ENCODE assay signal across 8 cellular contexts in genomic region chr2:96895709-96896651, GRCh38. TPM values are rescaled to one million over a fixed set of nuclear protein-coding genes. Genes with fewer than 3 reads are reported as not detected.
DNase-seq lines count a peak whose midpoint lies in the region; ATAC-seq and TF ChIP-seq lines count a peak whose summit lies in the region.

No MANE protein-coding gene starts in this region.

- no peak for TF ChIP-seq CTCF in 22Rv1 (IDR thresholded peaks at IDR 0.05)

- no peak for TF ChIP-seq RAD21 in Ishikawa (IDR thresholded peaks at IDR 0.05; ENCODE audit: low read depth)

- TF ChIP-seq EP300 in Ishikawa (IDR thresholded peaks at IDR 0.05; ENCODE audit: borderline replicate concordance), result no peak

- H3K4me1 Mint-ChIP-seq in T-helper 17 cell, result peaks cover 43% of the 10 kb centered on the region

- no peaks in the 10 kb centered on the region for H3K27me3 Mint-ChIP-seq in T-helper 17 cell

- no peaks in the 10 kb centered on the region for H3K36me3 Mint-ChIP-seq in T-helper 17 cell (ENCODE audit: low read depth)

- no peaks in the 10 kb centered on the region for H3K9me3 ChIP-seq in T-helper 17 cell (ENCODE audit: control insufficient read depth, low read length, poor library complexity, severe bottlenecking)

- 0 out of 2 replicates have a peak overlapping the region, but pooled peaks have one; percentile 27 for H3K27ac ChIP-seq in 22Rv1

- no peak overlapping the region for H3K4me3 Mint-ChIP-seq in T-helper 17 cell

- DNase-seq in T-helper 17 cell (no peak), left kidney (ENCODE audit: low read depth, low spot score) (peak; percentile 43), amniotic stem cell (lab: John Stamatoyannopoulos, UW) (no peak), left cardiac atrium (no peak)

- ATAC-seq in T-helper 17 cell, result peak; percentile 63
- ATAC-seq in GM21526 (IDR thresholded peaks at IDR 0.05; ENCODE audit: low FRiP score, unreplicated experiment), result no peak
- ATAC-seq in HG03342 (IDR thresholded peaks at IDR 0.05; ENCODE audit: unreplicated experiment), result no peak
- ATAC-seq in left cardiac atrium, result no peak

- peak overlapping the region; percentile 32 for H3K27ac Mint-ChIP-seq in T-helper 17 cell

- intact Hi-C loops in left cardiac atrium (cut with DNase I), result no loop called here

TF ChIP-seq in Ishikawa, 13 proteins besides CTCF, POLR2A, EP300 and RAD21:
- TF ChIP-seq ZBTB7A (IDR thresholded peaks at IDR 0.05; ENCODE audit: low read depth) (peak; percentile 36; the same call in 1 of the 2 replicates), MAX (IDR thresholded peaks at IDR 0.05) (no peak), CREB1 (IDR thresholded peaks at IDR 0.05; ENCODE audit: low read depth) (no peak), NFIC (IDR thresholded peaks at IDR 0.05) (0 out of 2 replicates have a peak, but pooled peaks have one; percentile 10), TAF1 (IDR thresholded peaks at IDR 0.05; ENCODE audit: low read depth) (no peak), USF1 (IDR thresholded peaks at IDR 0.05) (no peak), YY1 (IDR thresholded peaks at IDR 0.05; ENCODE audit: low read depth) (no peak), REST (IDR thresholded peaks at IDR 0.05; ENCODE audit: low read depth) (no peak), FOXM1 (IDR thresholded peaks at IDR 0.05; ENCODE audit: borderline replicate concordance, low read depth) (no peak), TCF12 (IDR thresholded peaks at IDR 0.05; ENCODE audit: low read depth) (peak; percentile 44; the same call in 1 of the 2 replicates), TEAD4 (IDR thresholded peaks at IDR 0.05) (no peak), CEBPB (IDR thresholded peaks at IDR 0.05) (no peak), EGR1 (IDR thresholded peaks at IDR 0.05) (no peak)
TF ChIP-seq in Ishikawa: peak in this region for 3.

RNA-seq across cellular contexts. Expression of gene SEMA4C, which starts 26.1 kb away (rescaled TPM):
- total RNA-seq in T-helper 17 cell, result 10 to 100 TPM; 25.5 to 30.9 TPM
- total RNA-seq in left cardiac atrium, result 10 to 100 TPM; 22.1 to 24.8 TPM

RNA-seq across cellular contexts. Expression of gene ANKRD39, which starts 38.2 kb away (rescaled TPM):
- total RNA-seq in T-helper 17 cell, result 10 to 100 TPM; 16.8 to 18.6 TPM
- 10 to 100 TPM; 11.9 to 12.4 TPM for total RNA-seq in left cardiac atrium

RNA-seq across cellular contexts. Expression of gene ANKRD23, which starts 52.2 kb away (rescaled TPM):
- 10 to 100 TPM in 1 of 2 donors, 1 to 10 TPM in 1; 7.6 to 11.2 TPM for total RNA-seq in T-helper 17 cell
- 10 to 100 TPM; 18.4 to 24.7 TPM for total RNA-seq in left cardiac atrium
